In genomic region chr11:76318744-76319384, GRCh38 we compare ENCODE assay signal across 8 cellular contexts.
A peak's percentile ranks its signal among the peaks of the same experiment; 100 is the strongest.
DNase-seq lines count a peak whose midpoint lies in the region; ATAC-seq and TF ChIP-seq lines count a peak whose summit lies in the region.

No MANE protein-coding gene starts in this region.

- no peaks in the 10 kb centered on the region for H3K36me3 ChIP-seq in lower lobe of right lung

- H3K9me3 ChIP-seq in lower lobe of right lung, result no peaks in the 10 kb centered on the region

- peak; percentile 29 for DNase-seq in GM04504 (ENCODE audit: low read depth)
- DNase-seq in NCI-H748 treated with DMSO at 0.1 percent for 48 hours (lab: John Stamatoyannopoulos, UW), result peak; percentile 45
- DNase-seq in activated CD4-positive, alpha-beta T cell treated with anti-CD3 and anti-CD28 coated beads, Interleukin-2, amount 50 U/mL, for 24 hours (ENCODE audit: low read depth in 1 of 2, low spot score in 1 of 2), result peak; percentile 76 to 77
- peak; percentile 54 to 81 for DNase-seq in dermis microvascular lymphatic vessel endothelial cell (ENCODE audit: low read depth in 2 of 2)
- peak; percentile 88 for DNase-seq in lower lobe of right lung
- DNase-seq in stimulated activated CD8-positive, alpha-beta memory T cell treated with anti-CD3 and anti-CD28 coated beads, Interleukin-12 subunit alpha, Interleukin-12 subunit beta, amount 100 ng/mL, for 24 hours (ENCODE audit: extremely low read depth), result peak; percentile 63

- peaks cover 15% of the 10 kb centered on the region for H3K27me3 ChIP-seq in lower lobe of right lung (ENCODE audit: low read depth)

- no peak overlapping the region for H3K27ac ChIP-seq in lower lobe of right lung

- peak; percentile 94 for TF ChIP-seq CTCF in lower lobe of right lung (IDR thresholded peaks at IDR 0.05)

- no peak overlapping the region for H3K4me3 ChIP-seq in lower lobe of right lung

- no peaks in the 10 kb centered on the region for H3K4me1 ChIP-seq in lower lobe of right lung

- intact Hi-C loops in lower lobe of right lung (cut with DNase I), result loop anchor here (10.0 kb wide), 1 partner anchor 104 kb away; no protein-coding TSS in a partner anchor

- ATAC-seq in HG03439 (IDR thresholded peaks at IDR 0.05; ENCODE audit: unreplicated experiment), result peak; percentile 73
- ATAC-seq in lower lobe of right lung, result peak; percentile 90 to 92
- no peak for ATAC-seq in HG03342 (IDR thresholded peaks at IDR 0.05; ENCODE audit: unreplicated experiment)

Comparison
In these comparisons a context has a peak if more than half of its experiments do, and no peak if none do; other contexts are left out.
1. DNase-seq: peak in every context shown above with its lines; median percentile 88 in lower lobe of right lung; 76 in activated CD4-positive, alpha-beta T cell treated with anti-CD3 and anti-CD28 coated beads, Interleukin-2, amount 50 U/mL, for 24 hours; 68 in dermis microvascular lymphatic vessel endothelial cell; 63 in stimulated activated CD8-positive, alpha-beta memory T cell treated with anti-CD3 and anti-CD28 coated beads, Interleukin-12 subunit alpha, Interleukin-12 subunit beta, amount 100 ng/mL, for 24 hours; 45 in NCI-H748 treated with DMSO at 0.1 percent for 48 hours; 29 in GM04504.